Comparison of ENCODE assay signal across 13 cellular contexts in the genomic region with DNA sequence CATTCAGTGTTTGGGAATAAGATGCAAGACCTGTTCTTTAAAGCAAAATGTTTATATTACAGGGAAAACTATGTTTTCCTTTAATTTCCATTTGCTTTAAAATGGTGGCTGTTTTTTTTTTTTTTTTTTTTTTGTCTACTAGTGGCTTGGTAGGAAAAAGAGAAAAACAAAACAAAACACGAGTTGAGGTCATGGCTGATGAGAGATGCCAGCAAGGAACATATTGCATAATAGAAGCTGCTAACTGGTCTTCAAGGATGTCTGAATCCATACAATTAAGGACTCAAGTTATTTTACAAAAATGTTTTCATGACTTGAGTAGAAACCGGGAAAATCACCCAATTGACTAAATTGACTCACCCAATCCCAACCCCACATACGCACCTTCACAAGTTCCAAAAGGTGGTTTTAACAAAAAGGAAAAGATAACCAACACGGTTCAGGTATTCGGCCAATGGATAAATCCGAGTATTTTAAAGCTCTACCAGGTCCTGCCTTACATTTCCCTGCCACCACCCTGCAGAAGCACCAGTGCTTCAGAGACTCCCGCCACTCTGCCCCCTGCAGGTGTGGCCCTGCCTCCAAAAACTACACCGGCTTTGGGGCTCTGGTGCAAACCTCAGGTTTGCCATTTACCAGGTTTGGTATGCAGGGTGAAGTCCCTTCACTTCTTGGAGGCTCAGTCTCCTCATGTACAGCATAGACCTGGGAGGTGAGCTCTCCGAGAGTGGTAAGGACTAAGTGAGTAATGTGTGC. TPM values are rescaled to one million over a fixed set of nuclear protein-coding genes. Genes with fewer than 3 reads are reported as not detected.
A peak's percentile ranks its signal among the peaks of the same experiment; 100 is the strongest.
DNase-seq lines count a peak whose midpoint lies in the region; ATAC-seq and TF ChIP-seq lines count a peak whose summit lies in the region.
"Had no signal": no experiment of that assay in that cellular context is flagged by ENCODE, and none has a peak within 500 bp of the region (broad histone marks: within the 10 kb centered on the region; RNA-seq: fewer than 3 reads in every experiment).

No MANE protein-coding gene starts in this region.

- H3K36me3 Mint-ChIP-seq in stimulated activated naive B cell treated with anti-CD40 and anti-IgM and Interleukin-4, amounts not matched to agents 10 μg/mL and 1 μg/mL and 100 μg/mL, for 72 hours = peaks cover 0 to 3% of the 10 kb centered on the region in 2 donors
- H3K36me3 Mint-ChIP-seq: CD8-positive, alpha-beta T cell had no signal

- H3K79me2 ChIP-seq in OCI-LY3 (ENCODE audit: low read length) = no peaks in the 10 kb centered on the region

- H3K4me3 Mint-ChIP-seq in stimulated activated naive B cell treated with anti-CD40 and anti-IgM and Interleukin-4, amounts not matched to agents 10 μg/mL and 1 μg/mL and 100 μg/mL, for 72 hours = no peak overlapping the region
- H3K4me3 Mint-ChIP-seq: CD8-positive, alpha-beta T cell had no signal

- 0 out of 2 replicates have a peak overlapping the region, but pooled peaks have one; percentile 1 for H3K9ac ChIP-seq in OCI-LY3 (ENCODE audit: low read length)

- H2AFZ ChIP-seq in OCI-LY3 (ENCODE audit: low read depth, low read length) = no peak overlapping the region

- H3K4me2 ChIP-seq in OCI-LY3 (ENCODE audit: low read length) = peak overlapping the region; percentile 76

- peaks cover 3 to 15% of the 10 kb centered on the region in 2 donors for H3K4me1 Mint-ChIP-seq in stimulated activated naive B cell treated with anti-CD40 and anti-IgM and Interleukin-4, amounts not matched to agents 10 μg/mL and 1 μg/mL and 100 μg/mL, for 72 hours

- H3K27me3 ChIP-seq in OCI-LY3 (ENCODE audit: low read depth, low read length) = no peaks in the 10 kb centered on the region
- H3K27me3 ChIP-seq: esophagus squamous epithelium had no signal

- H3K27ac Mint-ChIP-seq in stimulated activated naive B cell treated with anti-CD40 and anti-IgM and Interleukin-4, amounts not matched to agents 10 μg/mL and 1 μg/mL and 100 μg/mL, for 72 hours = no peak overlapping the region
- H3K27ac Mint-ChIP-seq: CD8-positive, alpha-beta T cell had no signal

- ATAC-seq in Right ventricle myocardium superior (ENCODE audit: poor library complexity) (peak; percentile 57), HG02623 (IDR thresholded peaks at IDR 0.05; ENCODE audit: unreplicated experiment) (no peak)
- peak; percentile 14 to 25 for ATAC-seq in stimulated activated naive B cell treated with anti-CD40 and anti-IgM and Interleukin-4, amounts not matched to agents 10 μg/mL and 1 μg/mL and 100 μg/mL, for 72 hours (replicated peaks)
- ATAC-seq: CD8-positive, alpha-beta T cell had no signal

- peak overlapping the region; percentile 44 for H3K4me3 ChIP-seq in OCI-LY3 (ENCODE audit: low read length)
- H3K4me3 ChIP-seq in fibroblast of pulmonary artery (replicated peaks; ENCODE audit: low read depth, low read length) = no peak overlapping the region
- H3K4me3 ChIP-seq: esophagus squamous epithelium had no signal

- intact Hi-C loops in Right ventricle myocardium superior (cut with DNase I) (loop anchor here (10.0 kb wide), 2 partner anchors 111 to 171 kb away; no protein-coding TSS in a partner anchor), cardiac septum (cut with DNase I) (loop anchor here (5.0 kb wide), 1 partner anchor 169 kb away; no protein-coding TSS in a partner anchor)

- TF ChIP-seq CTCF in OCI-LY3 (IDR thresholded peaks at IDR 0.05; ENCODE audit: low read depth, low read length) (peak; percentile 72), fibroblast of pulmonary artery (IDR thresholded peaks at IDR 0.05; ENCODE audit: low read length, missing control alignments) (no peak)

- peaks cover 0 to 14% of the 10 kb centered on the region in 2 donors for H3K27me3 Mint-ChIP-seq in stimulated activated naive B cell treated with anti-CD40 and anti-IgM and Interleukin-4, amounts not matched to agents 10 μg/mL and 1 μg/mL and 100 μg/mL, for 72 hours

- DNase-seq in Right ventricle myocardium superior (no peak), cardiac septum (ENCODE audit: low spot score) (no peak), fibroblast of pulmonary artery (ENCODE audit: low read depth) (peak; percentile 56), NCI-H446 treated with DMSO at 0.1 percent for 48 hours (lab: John Stamatoyannopoulos, UW) (no peak), NCI-H1417 (lab: John Stamatoyannopoulos, UW) (no peak)
- no peak for DNase-seq in stimulated activated naive B cell treated with anti-CD40 and anti-IgM and Interleukin-4, amounts not matched to agents 10 μg/mL and 1 μg/mL and 100 μg/mL, for 72 hours
- DNase-seq: CD8-positive, alpha-beta T cell; esophagus squamous epithelium; NCI-H1436 had no signal

- no peaks in the 10 kb centered on the region for H3K9me3 ChIP-seq in OCI-LY3 (ENCODE audit: insufficient read depth, low read length)
- H3K9me3 ChIP-seq: esophagus squamous epithelium had no signal

- no peaks in the 10 kb centered on the region for H4K20me1 ChIP-seq in OCI-LY3 (ENCODE audit: insufficient read depth, low read length)

- H3K4me1 ChIP-seq in OCI-LY3 (ENCODE audit: low read length) = peaks cover 45% of the 10 kb centered on the region

- H3K27ac ChIP-seq in OCI-LY3 (ENCODE audit: low read length) = peak overlapping the region; percentile 63
- H3K27ac ChIP-seq: esophagus squamous epithelium had no signal

- no peaks in the 10 kb centered on the region for H3K36me3 ChIP-seq in OCI-LY3 (replicated peaks; ENCODE audit: low read depth, low read length)
- H3K36me3 ChIP-seq: esophagus squamous epithelium had no signal

- no peaks in the 10 kb centered on the region for H3K9me3 Mint-ChIP-seq in stimulated activated naive B cell treated with anti-CD40 and anti-IgM and Interleukin-4, amounts not matched to agents 10 μg/mL and 1 μg/mL and 100 μg/mL, for 72 hours
- H3K9me3 Mint-ChIP-seq: CD8-positive, alpha-beta T cell had no signal

RNA-seq across cellular contexts. Expression of gene PIR, which starts 27.1 kb away (rescaled TPM):
- 10.8 TPM for total RNA-seq in Right ventricle myocardium superior
- 15.7 TPM for total RNA-seq in cardiac septum
- total RNA-seq: CD8-positive, alpha-beta T cell; mononuclear cell had no signal

RNA-seq across cellular contexts. Expression of gene BMX, which starts 34.5 kb away (rescaled TPM):
- total RNA-seq in Right ventricle myocardium superior (1.8 TPM), cardiac septum (1.8 TPM)
- total RNA-seq: CD8-positive, alpha-beta T cell; RPMI7951 had no signal
